1 cellular context compared by ENCODE assay signal in the genomic region with DNA sequence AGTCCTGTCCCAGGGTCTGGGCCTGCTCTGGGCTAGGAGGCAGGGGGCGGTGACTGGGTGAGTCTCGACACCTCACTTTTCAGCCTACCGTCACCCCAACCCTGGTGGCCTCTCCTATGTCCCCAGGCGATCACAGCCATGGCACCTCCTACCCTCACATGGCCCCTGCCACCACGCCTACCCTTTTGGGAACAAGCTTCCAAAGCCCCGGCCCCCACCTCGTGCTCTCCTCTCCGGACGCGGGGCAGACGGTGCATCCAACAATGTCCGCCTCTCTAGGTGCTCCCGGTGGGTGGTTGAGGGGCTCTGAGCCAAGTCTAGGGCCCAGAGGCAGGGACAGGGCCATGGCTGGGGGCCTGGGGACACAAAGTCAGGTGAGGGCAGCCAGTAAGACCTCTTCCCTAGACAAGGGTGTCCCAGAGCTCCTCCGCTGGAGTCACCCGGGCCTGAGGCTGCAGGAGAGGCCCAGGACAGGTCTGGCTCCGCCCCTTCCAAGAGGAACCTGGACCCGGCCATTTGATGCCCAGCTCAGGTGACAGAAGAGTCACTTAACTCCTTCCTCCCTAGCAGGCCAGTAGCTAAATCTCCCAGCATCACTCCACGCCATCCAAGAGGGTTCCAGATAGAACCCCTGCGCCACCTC.
A peak's percentile ranks its signal among the peaks of the same experiment; 100 is the strongest.
TF ChIP-seq lines count a peak whose summit lies in the region.

A gene with protein sequence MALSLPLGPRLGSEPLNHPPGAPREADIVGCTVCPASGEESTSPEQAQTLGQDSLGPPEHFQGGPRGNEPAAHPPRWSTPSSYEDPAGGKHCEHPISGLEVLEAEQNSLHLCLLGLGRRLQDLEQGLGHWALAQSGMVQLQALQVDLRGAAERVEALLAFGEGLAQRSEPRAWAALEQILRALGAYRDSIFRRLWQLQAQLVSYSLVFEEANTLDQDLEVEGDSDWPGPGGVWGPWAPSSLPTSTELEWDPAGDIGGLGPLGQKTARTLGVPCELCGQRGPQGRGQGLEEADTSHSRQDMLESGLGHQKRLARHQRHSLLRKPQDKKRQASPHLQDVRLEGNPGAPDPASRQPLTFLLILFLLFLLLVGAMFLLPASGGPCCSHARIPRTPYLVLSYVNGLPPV (minus strand): TSS at position 478 of the 643 bp plus-strand sequence. CDS start 132 bp downstream, at position 346.

TF ChIP-seq in liver, 16 proteins besides CTCF, POLR2A, EP300 and RAD21 (continued from another document):
- TF ChIP-seq, protein P1, sequence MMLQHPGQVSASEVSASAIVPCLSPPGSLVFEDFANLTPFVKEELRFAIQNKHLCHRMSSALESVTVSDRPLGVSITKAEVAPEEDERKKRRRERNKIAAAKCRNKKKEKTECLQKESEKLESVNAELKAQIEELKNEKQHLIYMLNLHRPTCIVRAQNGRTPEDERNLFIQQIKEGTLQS (IDR thresholded peaks at IDR 0.05): no peak
- peak in 1 of 2 donors; percentile 33 for TF ChIP-seq RXRA (IDR thresholded peaks at IDR 0.05)
